Comparison of ENCODE assay signal across 10 cellular contexts in the genomic region with DNA sequence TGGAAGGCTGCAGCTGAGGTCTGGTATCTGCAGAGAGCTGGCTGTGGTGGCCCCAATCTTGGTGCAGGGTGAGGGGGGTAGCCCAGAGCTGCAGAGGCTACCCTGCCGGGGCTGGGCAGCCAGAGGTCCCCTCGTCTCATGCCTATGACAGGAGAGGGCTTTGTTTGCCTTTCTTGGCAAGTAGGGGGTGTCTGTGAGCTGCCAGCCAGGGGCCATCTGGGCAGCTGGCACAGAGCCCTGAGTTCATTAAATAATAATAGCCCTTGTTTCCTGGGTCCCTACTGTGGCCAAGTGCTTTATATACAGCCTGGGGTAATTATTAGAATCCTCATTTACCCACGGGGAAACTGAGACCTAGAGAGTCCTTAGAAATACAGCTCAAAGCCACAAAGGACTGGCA.
DNase-seq lines count a peak whose midpoint lies in the region; ATAC-seq and TF ChIP-seq lines count a peak whose summit lies in the region.
"Had no signal": no experiment of that assay in that cellular context is flagged by ENCODE, and none has a peak within 500 bp of the region (broad histone marks: within the 10 kb centered on the region; RNA-seq: fewer than 3 reads in every experiment).

No MANE protein-coding gene starts in this region.

- H3K9me3 ChIP-seq in BLaER1 (no peaks in the 10 kb centered on the region), T-helper 17 cell (ENCODE audit: control insufficient read depth, low read length, poor library complexity, severe bottlenecking) (no peaks in the 10 kb centered on the region)

- DNase-seq in NCI-H1105 (lab: John Stamatoyannopoulos, UW) (peak; percentile 92), kidney epithelial cell (ENCODE audit: low read depth) (no peak), T-cell (no peak), SW 1271 (lab: John Stamatoyannopoulos, UW) (no peak), T-helper 17 cell (no peak)
- DNase-seq: activated naive CD4-positive, alpha-beta T cell treated with Interleukin-2 at 50 U/mL for 16 hours had no signal

- H3K9me3 Mint-ChIP-seq in activated T-helper 17 cell treated with anti-CD3 and anti-CD28 coated beads, Interleukin-2, amount 50 U/mL, for 72 hours, result no peaks in the 10 kb centered on the region
- H3K9me3 Mint-ChIP-seq in T-cell, result no peaks in the 10 kb centered on the region

- TF ChIP-seq CTCF in kidney epithelial cell (IDR thresholded peaks at IDR 0.05; ENCODE audit: insufficient read depth, low read length, poor library complexity, severe bottlenecking), result peak; percentile 44

- peak overlapping the region; percentile 77 for H3K4me2 ChIP-seq in BLaER1
- H3K4me2 ChIP-seq: KMS-11 had no signal

- H4K20me1 ChIP-seq in BLaER1, result no peaks in the 10 kb centered on the region

- H3K27ac ChIP-seq in BLaER1, result no peak overlapping the region
- H3K27ac ChIP-seq: KMS-11 had no signal

- POLR2A ChIA-PET in T-cell (lab: Charles Lee), result interaction anchor here in 1 of 2 donors (0.7 kb wide), 1 partner anchor 13 kb away, joined by 9 read pairs; no protein-coding TSS in a partner anchor

- no peak overlapping the region for H3K4me3 Mint-ChIP-seq in activated T-helper 17 cell treated with anti-CD3 and anti-CD28 coated beads, Interleukin-2, amount 50 U/mL, for 72 hours
- no peak overlapping the region for H3K4me3 Mint-ChIP-seq in T-cell
- H3K4me3 Mint-ChIP-seq in T-helper 17 cell, result no peak overlapping the region

- no peak for ATAC-seq in activated T-helper 17 cell treated with anti-CD3 and anti-CD28 coated beads, Interleukin-2, amount 50 U/mL, for 72 hours (replicated peaks)
- no peak for ATAC-seq in T-cell (replicated peaks in 1 of 4)
- ATAC-seq in T-helper 17 cell, result no peak
- no peak for ATAC-seq in GM18870 (IDR thresholded peaks at IDR 0.05; ENCODE audit: unreplicated experiment)

- peaks cover 31% of the 10 kb centered on the region for H3K4me1 ChIP-seq in BLaER1

- H3K4me3 ChIP-seq in BLaER1 (no peak overlapping the region), kidney epithelial cell (ENCODE audit: low read depth, low read length) (no peak overlapping the region)

- H3K4me1 Mint-ChIP-seq in activated T-helper 17 cell treated with anti-CD3 and anti-CD28 coated beads, Interleukin-2, amount 50 U/mL, for 72 hours, result peaks cover 5% of the 10 kb centered on the region
- H3K4me1 Mint-ChIP-seq in T-cell, result no peaks in the 10 kb centered on the region
- peaks cover 2% of the 10 kb centered on the region for H3K4me1 Mint-ChIP-seq in T-helper 17 cell

- 0 out of 2 replicates have a peak overlapping the region, but pooled peaks have one; percentile 27 for H3K9ac ChIP-seq in BLaER1
- H3K9ac ChIP-seq: KMS-11 had no signal

- no peaks in the 10 kb centered on the region for H3K27me3 Mint-ChIP-seq in activated T-helper 17 cell treated with anti-CD3 and anti-CD28 coated beads, Interleukin-2, amount 50 U/mL, for 72 hours
- H3K27me3 Mint-ChIP-seq in T-cell (no peaks in the 10 kb centered on the region), T-helper 17 cell (no peaks in the 10 kb centered on the region)

- no peaks in the 10 kb centered on the region for H3K27me3 ChIP-seq in BLaER1
- H3K27me3 ChIP-seq in kidney epithelial cell (ENCODE audit: control insufficient read depth, insufficient read depth, low read length), result no peaks in the 10 kb centered on the region

- CTCF ChIA-PET in T-cell (lab: Charles Lee), result interaction anchor here (0.7 kb wide), 2 partner anchors 25 to 204 kb away, joined by 4 to 6 read pairs; no protein-coding TSS in a partner anchor

- H3K36me3 ChIP-seq in BLaER1 (no peaks in the 10 kb centered on the region), kidney epithelial cell (ENCODE audit: control insufficient read depth, insufficient read depth, low read length) (no peaks in the 10 kb centered on the region)

- H3K36me3 Mint-ChIP-seq in activated T-helper 17 cell treated with anti-CD3 and anti-CD28 coated beads, Interleukin-2, amount 50 U/mL, for 72 hours (ENCODE audit: low read depth), result peaks cover 94% of the 10 kb centered on the region
- H3K36me3 Mint-ChIP-seq in T-cell (peaks cover 28% of the 10 kb centered on the region), T-helper 17 cell (ENCODE audit: low read depth) (peaks cover 4% of the 10 kb centered on the region)

- peak overlapping the region; percentile 66 for H3K27ac Mint-ChIP-seq in activated T-helper 17 cell treated with anti-CD3 and anti-CD28 coated beads, Interleukin-2, amount 50 U/mL, for 72 hours
- H3K27ac Mint-ChIP-seq in T-cell (no peak overlapping the region), T-helper 17 cell (no peak overlapping the region)
